Comparison of ENCODE assay signal across 1 cellular context in the genomic region with DNA sequence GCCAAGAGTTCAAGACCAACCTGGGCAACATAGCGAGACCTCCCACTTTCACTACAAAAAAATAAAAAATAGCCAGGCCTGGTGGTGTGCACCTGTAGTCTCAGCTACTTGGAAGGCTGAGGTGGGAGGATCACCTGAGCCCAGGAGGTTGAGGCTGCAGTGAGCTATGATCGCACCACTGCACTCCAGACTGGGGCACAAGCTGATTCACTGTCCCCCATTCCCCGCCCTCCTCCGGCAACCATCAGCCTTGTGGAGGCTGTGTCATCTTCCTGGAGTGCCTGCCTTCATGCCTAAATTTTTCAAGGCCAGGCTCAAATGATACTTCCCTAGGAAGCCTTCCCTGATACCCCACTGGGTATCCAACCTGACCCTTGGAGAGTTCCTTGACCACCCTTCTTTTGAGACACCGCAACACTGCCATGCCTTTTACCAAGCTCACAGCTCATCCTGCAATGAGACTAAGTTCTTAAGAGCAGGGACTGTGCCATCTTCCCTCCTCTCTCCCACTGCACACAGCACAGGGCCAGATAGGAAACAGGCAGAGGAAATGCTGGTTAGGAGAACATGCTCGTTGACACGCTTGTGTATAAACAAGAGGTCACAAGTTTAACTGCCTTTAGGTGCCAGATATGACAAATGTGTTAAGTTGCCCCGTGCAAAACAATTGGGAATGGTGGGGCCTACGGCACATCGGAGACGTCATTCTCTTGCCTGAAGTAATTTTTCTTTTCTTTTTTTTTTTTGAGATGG.
TF ChIP-seq lines count a peak whose summit lies in the region.

No MANE protein-coding gene starts in this region.

TF ChIP-seq in IMR-90, 13 proteins besides CTCF, POLR2A, EP300 and RAD21:
- TF ChIP-seq, protein P1, sequence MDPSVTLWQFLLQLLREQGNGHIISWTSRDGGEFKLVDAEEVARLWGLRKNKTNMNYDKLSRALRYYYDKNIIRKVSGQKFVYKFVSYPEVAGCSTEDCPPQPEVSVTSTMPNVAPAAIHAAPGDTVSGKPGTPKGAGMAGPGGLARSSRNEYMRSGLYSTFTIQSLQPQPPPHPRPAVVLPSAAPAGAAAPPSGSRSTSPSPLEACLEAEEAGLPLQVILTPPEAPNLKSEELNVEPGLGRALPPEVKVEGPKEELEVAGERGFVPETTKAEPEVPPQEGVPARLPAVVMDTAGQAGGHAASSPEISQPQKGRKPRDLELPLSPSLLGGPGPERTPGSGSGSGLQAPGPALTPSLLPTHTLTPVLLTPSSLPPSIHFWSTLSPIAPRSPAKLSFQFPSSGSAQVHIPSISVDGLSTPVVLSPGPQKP (IDR thresholded peaks at IDR 0.05; ENCODE audit: borderline replicate concordance, low read depth, low read length) = no peak
- TF ChIP-seq MAZ (IDR thresholded peaks at IDR 0.05; ENCODE audit: borderline replicate concordance, low read depth, low read length) = no peak
- no peak for TF ChIP-seq MAFK (IDR thresholded peaks at IDR 0.05; ENCODE audit: low read depth, low read length)
- TF ChIP-seq, protein P2, sequence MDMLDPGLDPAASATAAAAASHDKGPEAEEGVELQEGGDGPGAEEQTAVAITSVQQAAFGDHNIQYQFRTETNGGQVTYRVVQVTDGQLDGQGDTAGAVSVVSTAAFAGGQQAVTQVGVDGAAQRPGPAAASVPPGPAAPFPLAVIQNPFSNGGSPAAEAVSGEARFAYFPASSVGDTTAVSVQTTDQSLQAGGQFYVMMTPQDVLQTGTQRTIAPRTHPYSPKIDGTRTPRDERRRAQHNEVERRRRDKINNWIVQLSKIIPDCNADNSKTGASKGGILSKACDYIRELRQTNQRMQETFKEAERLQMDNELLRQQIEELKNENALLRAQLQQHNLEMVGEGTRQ (IDR thresholded peaks at IDR 0.05; ENCODE audit: low read depth, low read length) = no peak
- TF ChIP-seq NFE2L2 (IDR thresholded peaks at IDR 0.05; ENCODE audit: low read depth, low read length) = no peak
- no peak for TF ChIP-seq FOS (IDR thresholded peaks at IDR 0.05; ENCODE audit: low read depth, low read length)
- TF ChIP-seq CEBPB (IDR thresholded peaks at IDR 0.05; ENCODE audit: low read depth, low read length) = no peak
- TF ChIP-seq RFX5 (IDR thresholded peaks at IDR 0.05; ENCODE audit: low read depth, low read length) = no peak
- TF ChIP-seq SMC3 (IDR thresholded peaks at IDR 0.05; ENCODE audit: low read depth, low read length) = no peak
- TF ChIP-seq RCOR1 (IDR thresholded peaks at IDR 0.05; ENCODE audit: insufficient replicate concordance, low read length) = no peak
- TF ChIP-seq MXI1 (IDR thresholded peaks at IDR 0.05; ENCODE audit: borderline replicate concordance, low read depth, low read length) = no peak
- TF ChIP-seq BHLHE40 (IDR thresholded peaks at IDR 0.05; ENCODE audit: low read depth, low read length) = no peak
- no peak for TF ChIP-seq CHD1 (IDR thresholded peaks at IDR 0.05; ENCODE audit: low read depth, low read length)
